Comparison of ENCODE assay signal across 11 cellular contexts in the genomic region with DNA sequence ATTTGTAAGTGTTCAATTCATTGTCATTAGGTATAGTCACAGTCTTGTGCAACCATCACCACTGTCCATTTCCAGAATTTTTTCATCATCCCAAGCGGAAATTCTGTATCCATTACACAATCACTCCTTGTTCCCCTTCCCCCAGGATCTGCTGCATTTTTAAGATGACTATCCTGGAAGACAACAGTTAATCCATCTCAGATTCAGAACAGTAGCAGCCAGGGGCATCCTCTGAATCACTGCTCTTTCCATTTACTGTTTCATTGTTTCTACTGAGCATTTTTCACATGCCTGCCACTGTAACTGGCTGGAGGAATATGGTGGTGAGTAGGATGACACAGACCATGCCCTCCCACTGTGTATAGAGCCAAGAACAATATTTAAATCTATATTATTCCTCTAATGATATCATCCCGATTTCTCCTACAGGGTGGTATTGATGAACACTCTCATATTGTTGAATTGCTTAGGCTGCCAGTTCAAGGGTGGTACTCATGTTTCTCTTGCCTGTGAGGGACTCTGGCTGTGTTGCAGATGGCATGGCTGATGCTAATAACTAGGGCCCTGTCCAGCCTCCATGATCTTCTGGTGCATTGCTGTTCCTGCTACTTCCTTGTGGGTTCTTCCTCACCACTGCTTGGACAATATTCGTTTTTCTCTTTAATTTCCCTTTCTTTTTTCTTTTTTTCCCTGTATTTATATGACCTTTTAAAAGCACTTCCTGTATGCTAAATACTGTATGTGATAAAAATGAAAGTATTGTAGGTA. TPM values are rescaled to one million over a fixed set of nuclear protein-coding genes. Genes with fewer than 3 reads are reported as not detected.
DNase-seq lines count a peak whose midpoint lies in the region; ATAC-seq and TF ChIP-seq lines count a peak whose summit lies in the region.
"Had no signal": no experiment of that assay in that cellular context is flagged by ENCODE, and none has a peak within 500 bp of the region (broad histone marks: within the 10 kb centered on the region; RNA-seq: fewer than 3 reads in every experiment).

No MANE protein-coding gene starts in this region.

- ATAC-seq in activated T-cell treated with anti-CD3 and anti-CD28 coated beads, Interleukin-2, amount 50 U/mL, for 72 hours (replicated peaks in 1 of 2) = peak in 1 of 2 donors; percentile 20
- ATAC-seq in T-helper 17 cell (no peak), HG03045 (IDR thresholded peaks at IDR 0.05; ENCODE audit: unreplicated experiment) (no peak)
- peak; percentile 23 for ATAC-seq in stimulated activated naive CD8-positive, alpha-beta T cell treated with anti-CD3 and anti-CD28 coated beads, Interleukin-15, amount 100 ng/mL, for 72 hours

- peaks cover 0 to 2% of the 10 kb centered on the region in 2 donors for H3K36me3 Mint-ChIP-seq in activated T-cell treated with anti-CD3 and anti-CD28 coated beads, Interleukin-2, amount 50 U/mL, for 72 hours (ENCODE audit: insufficient read depth in 2 of 2)
- H3K36me3 Mint-ChIP-seq in T-helper 17 cell (ENCODE audit: low read depth) = peaks cover 6% of the 10 kb centered on the region

- H3K9me3 Mint-ChIP-seq in activated T-cell treated with anti-CD3 and anti-CD28 coated beads, Interleukin-2, amount 50 U/mL, for 72 hours = no peaks in the 10 kb centered on the region
- no peaks in the 10 kb centered on the region for H3K9me3 Mint-ChIP-seq in stimulated activated naive CD8-positive, alpha-beta T cell treated with anti-CD3 and anti-CD28 coated beads, Interleukin-15, amount 100 ng/mL, for 72 hours

- H3K27ac Mint-ChIP-seq in activated T-cell treated with anti-CD3 and anti-CD28 coated beads, Interleukin-2, amount 50 U/mL, for 72 hours = peak overlapping the region; percentile 90
- peak overlapping the region; percentile 99 for H3K27ac Mint-ChIP-seq in T-helper 17 cell
- peak overlapping the region; percentile 1 to 94 for H3K27ac Mint-ChIP-seq in stimulated activated naive CD8-positive, alpha-beta T cell treated with anti-CD3 and anti-CD28 coated beads, Interleukin-15, amount 100 ng/mL, for 72 hours

- no peak for TF ChIP-seq CTCF in foreskin fibroblast (IDR thresholded peaks at IDR 0.05; ENCODE audit: low read depth, low read length)

- H3K27me3 Mint-ChIP-seq in activated T-cell treated with anti-CD3 and anti-CD28 coated beads, Interleukin-2, amount 50 U/mL, for 72 hours (ENCODE audit: low read depth) = no peaks in the 10 kb centered on the region
- H3K27me3 Mint-ChIP-seq in T-helper 17 cell = no peaks in the 10 kb centered on the region
- H3K27me3 Mint-ChIP-seq in stimulated activated naive CD8-positive, alpha-beta T cell treated with anti-CD3 and anti-CD28 coated beads, Interleukin-15, amount 100 ng/mL, for 72 hours = no peaks in the 10 kb centered on the region

- H3K4me3 ChIP-seq in foreskin fibroblast (ENCODE audit: low read depth in 1 of 2, low read length in 2 of 2) = no peak overlapping the region
- H3K4me3 ChIP-seq: Peyer's patch had no signal

- DNase-seq in activated T-cell treated with anti-CD3 and anti-CD28 coated beads, Interleukin-2, amount 50 U/mL, for 72 hours = no peak
- DNase-seq in activated T-cell treated with anti-CD3 and anti-CD28 coated beads for 4 hours (no peak), T-helper 17 cell (no peak), foreskin fibroblast (peak; percentile 96 to 97), C1 segment of cervical spinal cord (lab: John Stamatoyannopoulos, UW) (no peak)
- no peak for DNase-seq in stimulated activated naive CD8-positive, alpha-beta T cell treated with anti-CD3 and anti-CD28 coated beads, Interleukin-15, amount 100 ng/mL, for 72 hours
- no peak for DNase-seq in effector CD8-positive, alpha-beta T cell (lab: John Stamatoyannopoulos, UW)
- DNase-seq: effector CD4-positive, alpha-beta T cell; Peyer's patch; small intestine had no signal

- no peaks in the 10 kb centered on the region for H3K9me3 ChIP-seq in T-helper 17 cell (ENCODE audit: control insufficient read depth, low read length, poor library complexity, severe bottlenecking)
- H3K9me3 ChIP-seq: Peyer's patch had no signal

- H3K4me3 Mint-ChIP-seq in activated T-cell treated with anti-CD3 and anti-CD28 coated beads, Interleukin-2, amount 50 U/mL, for 72 hours = peak overlapping the region; percentile 10 to 53
- H3K4me3 Mint-ChIP-seq in T-helper 17 cell = peak overlapping the region; percentile 70
- H3K4me3 Mint-ChIP-seq in stimulated activated naive CD8-positive, alpha-beta T cell treated with anti-CD3 and anti-CD28 coated beads, Interleukin-15, amount 100 ng/mL, for 72 hours = peak overlapping the region; percentile 6 to 76

- peaks cover 41% of the 10 kb centered on the region for H3K4me1 Mint-ChIP-seq in activated T-cell treated with anti-CD3 and anti-CD28 coated beads, Interleukin-2, amount 50 U/mL, for 72 hours (ENCODE audit: low read depth)
- peaks cover 49% of the 10 kb centered on the region for H3K4me1 Mint-ChIP-seq in T-helper 17 cell
- H3K4me1 Mint-ChIP-seq in stimulated activated naive CD8-positive, alpha-beta T cell treated with anti-CD3 and anti-CD28 coated beads, Interleukin-15, amount 100 ng/mL, for 72 hours = peaks cover 47% of the 10 kb centered on the region

RNA-seq across cellular contexts. Expression of gene WDFY2, which starts 59.0 kb away (rescaled TPM):
- total RNA-seq in activated T-cell treated with anti-CD3 and anti-CD28 coated beads, Interleukin-2, amount 50 U/mL, for 72 hours = 10 to 100 TPM; 12.6 to 13.5 TPM
- total RNA-seq in T-helper 17 cell = 10 to 100 TPM; 41.5 to 52.2 TPM

Comparison
In these comparisons a context has a peak if more than half of its experiments do, and no peak if none do; other contexts are left out.
1. DNase-seq: peak in foreskin fibroblast (2 of 2); none in activated T-cell treated with anti-CD3 and anti-CD28 coated beads, Interleukin-2, amount 50 U/mL, for 72 hours (0 of 2), activated T-cell treated with anti-CD3 and anti-CD28 coated beads for 4 hours (single experiment), T-helper 17 cell (0 of 3), stimulated activated naive CD8-positive, alpha-beta T cell treated with anti-CD3 and anti-CD28 coated beads, Interleukin-15, amount 100 ng/mL, for 72 hours (0 of 2), effector CD8-positive, alpha-beta T cell (single experiment) and C1 segment of cervical spinal cord (0 of 14).
2. H3K27ac Mint-ChIP-seq: peak in every context shown above with its lines; median percentile 99 in T-helper 17 cell; 90 in activated T-cell treated with anti-CD3 and anti-CD28 coated beads, Interleukin-2, amount 50 U/mL, for 72 hours; 48 in stimulated activated naive CD8-positive, alpha-beta T cell treated with anti-CD3 and anti-CD28 coated beads, Interleukin-15, amount 100 ng/mL, for 72 hours.
3. Peak in every context shown above with its lines, with median percentiles within 50 percentile points of each other: H3K4me3 Mint-ChIP-seq.